ENCODE assay signal across 21 cellular contexts in the genomic region with DNA sequence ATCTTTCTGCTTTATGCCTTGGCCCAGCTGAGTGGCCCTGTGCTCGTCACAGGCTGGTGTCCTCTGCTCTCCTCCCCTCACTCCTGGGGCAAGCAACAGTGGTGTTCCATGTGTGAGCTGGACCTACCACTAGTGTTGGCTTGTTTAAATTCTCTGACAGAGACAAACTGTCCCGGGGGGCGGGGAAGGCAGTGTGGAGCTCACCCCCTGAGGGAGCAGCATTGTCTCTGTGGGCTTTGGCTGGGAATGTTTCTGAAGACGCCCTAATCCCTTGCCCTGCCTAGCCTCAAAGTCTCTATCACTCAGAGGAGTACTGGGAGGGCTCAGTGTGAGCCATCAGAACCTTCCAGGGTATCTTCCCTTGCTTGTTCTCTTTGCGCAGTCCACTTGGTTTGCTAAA. TPM values are rescaled to one million over a fixed set of nuclear protein-coding genes. Genes with fewer than 3 reads are reported as not detected.
DNase-seq lines count a peak whose midpoint lies in the region; ATAC-seq, FAIRE-seq and TF ChIP-seq lines count a peak whose summit lies in the region.
"Had no signal": no experiment of that assay in that cellular context is flagged by ENCODE, and none has a peak within 500 bp of the region (broad histone marks: within the 10 kb centered on the region; RNA-seq: fewer than 3 reads in every experiment).

No MANE protein-coding gene starts in this region.

- H3K9me3 Mint-ChIP-seq in neural progenitor cell: no peaks in the 10 kb centered on the region
- H3K9me3 Mint-ChIP-seq in activated CD8-positive, alpha-beta T cell treated with anti-CD3 and anti-CD28 coated beads, Interleukin-2, amount 10 ng/mL, durations not matched to agents 7 days and 5 days (ENCODE audit: insufficient read depth): no peaks in the 10 kb centered on the region
- H3K9me3 Mint-ChIP-seq: CD4-positive, CD25-positive, alpha-beta regulatory T cell had no signal

- peak overlapping the region; percentile 66 for H3K4me3 Mint-ChIP-seq in neural progenitor cell
- H3K4me3 Mint-ChIP-seq in activated CD8-positive, alpha-beta T cell treated with anti-CD3 and anti-CD28 coated beads, Interleukin-2, amount 10 ng/mL, durations not matched to agents 7 days and 5 days: no peak overlapping the region
- H3K4me3 Mint-ChIP-seq: CD4-positive, CD25-positive, alpha-beta regulatory T cell had no signal

- H3K4me1 ChIP-seq in left ventricle myocardium inferior: peaks cover 19% of the 10 kb centered on the region
- H3K4me1 ChIP-seq in neural progenitor cell: peaks cover 51% of the 10 kb centered on the region
- peaks cover 9% of the 10 kb centered on the region for H3K4me1 ChIP-seq in upper lobe of right lung

- H3K27me3 Mint-ChIP-seq in neural progenitor cell (ENCODE audit: insufficient read depth, low read depth): peaks cover 27% of the 10 kb centered on the region
- peaks cover 19% of the 10 kb centered on the region for H3K27me3 Mint-ChIP-seq in activated CD8-positive, alpha-beta T cell treated with anti-CD3 and anti-CD28 coated beads, Interleukin-2, amount 10 ng/mL, durations not matched to agents 7 days and 5 days (ENCODE audit: low read depth)

- no peak overlapping the region for H2AFZ ChIP-seq in neural progenitor cell (replicated peaks)
- H2AFZ ChIP-seq: GM23248 had no signal

- peak overlapping the region; percentile 59 for H3K4me2 ChIP-seq in neural progenitor cell

- DNase-seq in left ventricle myocardium inferior (peak; percentile 9), left cardiac atrium (no peak), ecto neural progenitor cell (ENCODE audit: low spot score) (peak; percentile 64), neural progenitor cell (ENCODE audit: low spot score) (peak; percentile 69), upper lobe of right lung (peak; percentile 34), urothelium cell line (ENCODE audit: low spot score) (no peak), T-helper 1 cell (no peak)
- no peak for DNase-seq in activated CD8-positive, alpha-beta T cell treated with anti-CD3 and anti-CD28 coated beads, Interleukin-2, amount 10 ng/mL, durations not matched to agents 7 days and 5 days
- DNase-seq: CD4-positive, CD25-positive, alpha-beta regulatory T cell; GM23248; HCEC 1CT; NCI-H1092; NCI-H1417 treated with DMSO at 0.1 percent for 48 hours; NCI-H187; NCI-H2171 treated with DMSO at 0.1 percent for 48 hours; NCI-H446; NCI-H524 treated with DMSO at 0.1 percent for 48 hours; SHP77 had no signal

- no peaks in the 10 kb centered on the region for H3K36me3 Mint-ChIP-seq in neural progenitor cell
- no peaks in the 10 kb centered on the region for H3K36me3 Mint-ChIP-seq in activated CD8-positive, alpha-beta T cell treated with anti-CD3 and anti-CD28 coated beads, Interleukin-2, amount 10 ng/mL, durations not matched to agents 7 days and 5 days (ENCODE audit: low read depth)
- H3K36me3 Mint-ChIP-seq: CD4-positive, CD25-positive, alpha-beta regulatory T cell had no signal

- H3K4me3 ChIP-seq in left ventricle myocardium inferior (no peak overlapping the region), neural progenitor cell (no peak overlapping the region), upper lobe of right lung (no peak overlapping the region)
- H3K4me3 ChIP-seq: GM23248 had no signal

- peaks cover 13% of the 10 kb centered on the region for H3F3A ChIP-seq in neural progenitor cell (ENCODE audit: low read depth)

- no peak for TF ChIP-seq CTCF in left ventricle myocardium inferior (IDR thresholded peaks at IDR 0.05; ENCODE audit: borderline replicate concordance)
- TF ChIP-seq CTCF in neural progenitor cell (IDR thresholded peaks at IDR 0.05): no peak
- no peak for TF ChIP-seq CTCF in upper lobe of right lung (IDR thresholded peaks at IDR 0.05)

- H3K36me3 ChIP-seq in left ventricle myocardium inferior (no peaks in the 10 kb centered on the region), neural progenitor cell (no peaks in the 10 kb centered on the region), upper lobe of right lung (no peaks in the 10 kb centered on the region)

- no peaks in the 10 kb centered on the region for H3K9me3 ChIP-seq in left ventricle myocardium inferior (replicated peaks)
- H3K9me3 ChIP-seq in neural progenitor cell (ENCODE audit: low read depth): no peaks in the 10 kb centered on the region
- H3K9me3 ChIP-seq in upper lobe of right lung: no peaks in the 10 kb centered on the region

- peak overlapping the region; percentile 78 for H3K27ac Mint-ChIP-seq in neural progenitor cell
- H3K27ac Mint-ChIP-seq in activated CD8-positive, alpha-beta T cell treated with anti-CD3 and anti-CD28 coated beads, Interleukin-2, amount 10 ng/mL, durations not matched to agents 7 days and 5 days: no peak overlapping the region
- H3K27ac Mint-ChIP-seq: CD4-positive, CD25-positive, alpha-beta regulatory T cell had no signal

- H3K27ac ChIP-seq in left ventricle myocardium inferior (replicated peaks) (no peak overlapping the region), neural progenitor cell (no peak overlapping the region), upper lobe of right lung (no peak overlapping the region)
- H3K27ac ChIP-seq: 22Rv1, GM23248, RWPE1 had no signal

- CTCF ChIA-PET in activated CD8-positive, alpha-beta T cell treated with anti-CD3 and anti-CD28 coated beads, Interleukin-2, amount 10 ng/mL, durations not matched to agents 7 days and 5 days (lab: Charles Lee): interaction anchor here (2.0 to 3.3 kb wide), 2 partner anchors 10 to 314 kb away, joined by 6 to 20 read pairs; no protein-coding TSS in a partner anchor

- H4K20me1 ChIP-seq in neural progenitor cell (ENCODE audit: low read depth): no peaks in the 10 kb centered on the region

- intact Hi-C loops in left ventricle myocardium inferior (cut with micrococcal nuclease) (loop anchor here (5.0 to 10.0 kb wide), 2 partner anchors 100 to 313 kb away; no protein-coding TSS in a partner anchor), left cardiac atrium (cut with DNase I) (loop anchor here (5.0 to 10.0 kb wide), 3 partner anchors 37 to 190 kb away; no protein-coding TSS in a partner anchor), upper lobe of right lung (cut with DNase I) (loop anchor here (5.0 to 10.0 kb wide), 2 partner anchors 100 to 313 kb away; no protein-coding TSS in a partner anchor)

- no peaks in the 10 kb centered on the region for H3K79me2 ChIP-seq in neural progenitor cell (ENCODE audit: low read depth)

- H3K27me3 ChIP-seq in left ventricle myocardium inferior (ENCODE audit: low read depth) (no peaks in the 10 kb centered on the region), neural progenitor cell (no peaks in the 10 kb centered on the region), upper lobe of right lung (no peaks in the 10 kb centered on the region)

- no peak overlapping the region for H3K9ac ChIP-seq in neural progenitor cell
- H3K9ac ChIP-seq: GM23248 had no signal

- H3K4me1 Mint-ChIP-seq in neural progenitor cell: peaks cover 41% of the 10 kb centered on the region
- peaks cover 7% of the 10 kb centered on the region for H3K4me1 Mint-ChIP-seq in activated CD8-positive, alpha-beta T cell treated with anti-CD3 and anti-CD28 coated beads, Interleukin-2, amount 10 ng/mL, durations not matched to agents 7 days and 5 days (ENCODE audit: low read depth)

- ATAC-seq in left cardiac atrium: no peak
- no peak for ATAC-seq in upper lobe of right lung
- no peak for ATAC-seq in activated CD8-positive, alpha-beta T cell treated with anti-CD3 and anti-CD28 coated beads, Interleukin-2, amount 10 ng/mL, durations not matched to agents 7 days and 5 days
- ATAC-seq: Panc1 had no signal

- FAIRE-seq in urothelium cell line (lab: Jason Lieb, UNC): no peak

- POLR2A ChIA-PET in activated CD8-positive, alpha-beta T cell treated with anti-CD3 and anti-CD28 coated beads, Interleukin-2, amount 10 ng/mL, durations not matched to agents 7 days and 5 days (lab: Charles Lee): no interaction called here

RNA-seq across cellular contexts. Expression of gene VEGFA, which starts 5.2 kb away (rescaled TPM):
- total RNA-seq in left ventricle myocardium inferior (359 TPM), left cardiac atrium (100 to 1,000 TPM; 168 to 212 TPM), neural progenitor cell (ENCODE audit: low replicate concordance) (49.6 and 78.6 TPM in 2 replicates), upper lobe of right lung (231 TPM)
- 10 to 100 TPM; 37.9 to 39.3 TPM for total RNA-seq in activated CD8-positive, alpha-beta T cell treated with anti-CD3 and anti-CD28 coated beads, Interleukin-2, amount 10 ng/mL, durations not matched to agents 7 days and 5 days

Comparison
In these comparisons a context has a peak if more than half of its experiments do, and no peak if none do; other contexts are left out.
1. DNase-seq: peak in left ventricle myocardium inferior (single experiment), ecto neural progenitor cell (single experiment), neural progenitor cell (single experiment) and upper lobe of right lung (single experiment); none in left cardiac atrium (single experiment), urothelium cell line (single experiment), activated CD8-positive, alpha-beta T cell treated with anti-CD3 and anti-CD28 coated beads, Interleukin-2, amount 10 ng/mL, durations not matched to agents 7 days and 5 days (single experiment) and T-helper 1 cell (0 of 5).